ENCODE assay signal across 8 cellular contexts in the genomic region with DNA sequence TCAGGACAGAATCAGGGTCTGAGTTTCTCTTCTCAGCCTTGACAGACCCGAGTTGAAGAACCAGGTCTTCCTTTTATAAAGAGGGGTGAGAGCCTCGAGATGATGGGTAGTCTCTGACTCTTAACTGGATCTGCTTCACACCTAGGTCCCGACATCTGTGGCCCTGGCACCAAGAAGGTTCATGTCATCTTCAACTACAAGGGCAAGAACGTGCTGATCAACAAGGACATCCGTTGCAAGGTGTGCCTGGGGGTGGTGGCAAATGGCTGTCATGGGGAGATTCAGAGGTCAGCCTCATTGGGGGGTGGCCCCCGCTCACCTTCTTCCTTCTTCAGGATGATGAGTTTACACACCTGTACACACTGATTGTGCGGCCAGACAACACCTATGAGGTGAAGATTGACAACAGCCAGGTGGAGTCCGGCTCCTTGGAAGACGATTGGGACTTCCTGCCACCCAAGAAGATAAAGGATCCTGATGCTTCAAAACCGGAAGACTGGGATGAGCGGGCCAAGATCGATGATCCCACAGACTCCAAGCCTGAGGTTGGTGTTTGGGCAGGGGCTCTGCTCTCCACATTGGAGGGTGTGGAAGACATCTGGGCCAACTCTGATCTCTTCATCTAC. TPM values are rescaled to one million over a fixed set of nuclear protein-coding genes. Genes with fewer than 3 reads are reported as not detected.
A peak's percentile ranks its signal among the peaks of the same experiment; 100 is the strongest.
DNase-seq lines count a peak whose midpoint lies in the region; ATAC-seq, FAIRE-seq and TF ChIP-seq lines count a peak whose summit lies in the region.

No MANE protein-coding gene starts in this region.

- FAIRE-seq in GM12892 (lab: Jason Lieb, UNC) = peak; percentile 42

- H3K27me3 Mint-ChIP-seq in T-helper 2 cell treated with Interferon-gamma antibody and Interleukin-4, amounts not matched to agents 5 μg/mL and 100 μg/mL, for 36 hours (ENCODE audit: low read depth) = no peaks in the 10 kb centered on the region

- peak overlapping the region; percentile 94 for H3K27ac Mint-ChIP-seq in T-helper 2 cell treated with Interferon-gamma antibody and Interleukin-4, amounts not matched to agents 5 μg/mL and 100 μg/mL, for 36 hours

- DNase-seq in GM12892 (ENCODE audit: insufficient read length) (no peak), fibroblast of the aortic adventitia (ENCODE audit: low read depth) (no peak), skeletal muscle cell (ENCODE audit: low read depth) (no peak), hippocampal formation (lab: John Stamatoyannopoulos, UW) (no peak)
- DNase-seq in T-helper 2 cell treated with Interferon-gamma antibody and Interleukin-4, amounts not matched to agents 5 μg/mL and 100 μg/mL, for 36 hours (ENCODE audit: low spot score) = no peak

- TF ChIP-seq POLR2A in GM12892 (IDR thresholded peaks at IDR 0.05; ENCODE audit: low read depth, low read length) = no peak

- H3K9me3 Mint-ChIP-seq in T-helper 2 cell treated with Interferon-gamma antibody and Interleukin-4, amounts not matched to agents 5 μg/mL and 100 μg/mL, for 36 hours = no peaks in the 10 kb centered on the region

- H3K4me3 Mint-ChIP-seq in T-helper 2 cell treated with Interferon-gamma antibody and Interleukin-4, amounts not matched to agents 5 μg/mL and 100 μg/mL, for 36 hours = peak overlapping the region; percentile 100

- ATAC-seq in HG02970 (IDR thresholded peaks at IDR 0.05; ENCODE audit: low FRiP score, unreplicated experiment) (no peak), HG02884 (IDR thresholded peaks at IDR 0.05; ENCODE audit: unreplicated experiment) (no peak), GM19328 (IDR thresholded peaks at IDR 0.05; ENCODE audit: unreplicated experiment) (no peak)

- no peak for TF ChIP-seq CTCF in fibroblast of the aortic adventitia (IDR thresholded peaks at IDR 0.05; ENCODE audit: insufficient read depth, low read length)

- peaks cover 45% of the 10 kb centered on the region for H3K4me1 Mint-ChIP-seq in T-helper 2 cell treated with Interferon-gamma antibody and Interleukin-4, amounts not matched to agents 5 μg/mL and 100 μg/mL, for 36 hours (ENCODE audit: low read depth)

- H3K4me3 ChIP-seq in fibroblast of the aortic adventitia (ENCODE audit: low read depth, low read length) (peak overlapping the region; percentile 93), skeletal muscle cell (ENCODE audit: low read depth, low read length) (peak overlapping the region; percentile 91)

- H3K36me3 Mint-ChIP-seq in T-helper 2 cell treated with Interferon-gamma antibody and Interleukin-4, amounts not matched to agents 5 μg/mL and 100 μg/mL, for 36 hours (ENCODE audit: low read depth) = peaks cover 63% of the 10 kb centered on the region

RNA-seq across cellular contexts. Expression of a gene that starts 1.6 kb away (rescaled TPM):
- polyA plus RNA-seq in GM12892 (2012; ENCODE audit: missing spikeins) = 511 TPM
- total RNA-seq in fibroblast of the aortic adventitia (ENCODE audit: low replicate concordance) = 1,776 and 3,314 TPM in 2 replicates

RNA-seq across cellular contexts. Expression of a gene that starts 5.6 kb away (rescaled TPM):
- 80.1 TPM for polyA plus RNA-seq in GM12892 (2012; ENCODE audit: missing spikeins)
- total RNA-seq in fibroblast of the aortic adventitia (ENCODE audit: low replicate concordance) = 76.8 and 101 TPM in 2 replicates

RNA-seq across cellular contexts. Expression of a gene that starts 6.5 kb away (rescaled TPM):
- 48.8 TPM for polyA plus RNA-seq in GM12892 (2012; ENCODE audit: missing spikeins)
- 39.1 and 44.3 TPM in 2 replicates for total RNA-seq in fibroblast of the aortic adventitia (ENCODE audit: low replicate concordance)

RNA-seq across cellular contexts. Expression of a gene that starts 17.0 kb away (rescaled TPM):
- 30.6 TPM for polyA plus RNA-seq in GM12892 (2012; ENCODE audit: missing spikeins)
- 23.0 and 38.8 TPM in 2 replicates for total RNA-seq in fibroblast of the aortic adventitia (ENCODE audit: low replicate concordance)

RNA-seq across cellular contexts. Expression of a gene that starts 20.9 kb away (rescaled TPM):
- 2.9 TPM for polyA plus RNA-seq in GM12892 (2012; ENCODE audit: missing spikeins)
- 0.54 TPM in 1 of 2 replicates, not detected in the other for total RNA-seq in fibroblast of the aortic adventitia (ENCODE audit: low replicate concordance)
